Comparison of ENCODE assay signal across 8 cellular contexts in genomic region chr21:34545079-34545884, GRCh38. TPM values are rescaled to one million over a fixed set of nuclear protein-coding genes. Genes with fewer than 3 reads are reported as not detected.
A peak's percentile ranks its signal among the peaks of the same experiment; 100 is the strongest.
DNase-seq lines count a peak whose midpoint lies in the region; ATAC-seq and TF ChIP-seq lines count a peak whose summit lies in the region.

No MANE protein-coding gene starts in this region.

- CTCF ChIA-PET in IMR-90 (lab: Yijun Ruan, JAX): interaction anchor here (0.7 to 1.5 kb wide), 2 partner anchors 58 to 178 kb away, joined by 3 read pairs; no protein-coding TSS in a partner anchor

- H4K20me1 ChIP-seq in IMR-90 (ENCODE audit: insufficient read depth, low read length): no peaks in the 10 kb centered on the region

- TF ChIP-seq POLR2A in IMR-90 (IDR thresholded peaks at IDR 0.05; ENCODE audit: low read depth, low read length): no peak

- intact Hi-C loops in IMR-90 (cut with micrococcal nuclease): loop anchor here (2.0 kb wide), 1 partner anchor 18 kb away; no protein-coding TSS in a partner anchor

- no peaks in the 10 kb centered on the region for H3K9me3 ChIP-seq in IMR-90 (ENCODE audit: control insufficient read depth, insufficient read depth, low read length)

- peak overlapping the region; percentile 100 for H3K4ac ChIP-seq in IMR-90 (ENCODE audit: low read depth, low read length)

- H3K9me1 ChIP-seq in IMR-90 (ENCODE audit: insufficient read depth, low read length): peaks cover 20% of the 10 kb centered on the region; the same call in 1 of the 2 replicates

- H2AK9ac ChIP-seq in IMR-90 (replicated peaks; ENCODE audit: low read depth, low read length, poor library complexity): peak overlapping the region; percentile 95

- ATAC-seq in GM21619 (IDR thresholded peaks at IDR 0.05; ENCODE audit: unreplicated experiment): peak; percentile 86
- ATAC-seq in IMR-90 (ENCODE audit: low read depth): peak; percentile 93

- WGBS in IMR-90 (ENCODE audit: extremely low coverage in 2 of 2, insufficient read length in 1 of 2), 2 experiments: 58% methylated on average over 4 of the region's 10 CpGs; no CpG with 5 or more reads in 1 of the 2 experiments

- peak overlapping the region; percentile 100 for H3K14ac ChIP-seq in IMR-90 (replicated peaks; ENCODE audit: low read depth, low read length)

- H3K79me1 ChIP-seq in IMR-90 (ENCODE audit: low read depth in 1 of 2, low read length in 2 of 2): peaks cover 12 to 54% of the 10 kb centered on the region in 2 experiments

- peak overlapping the region; percentile 100 for H2AK5ac ChIP-seq in IMR-90 (ENCODE audit: low read depth, low read length)

- H3K27ac ChIP-seq in IMR-90 (ENCODE audit: insufficient read depth, low read length): peak overlapping the region; percentile 99
- H3K27ac ChIP-seq in skin epidermis: peak overlapping the region in 20 of 21 experiments; percentile 2 to 80 (median 46)

- no peaks in the 10 kb centered on the region for H3K36me3 ChIP-seq in IMR-90 (ENCODE audit: control insufficient read depth, insufficient read depth, low read length)

- dilution Hi-C loops in IMR-90 (cut with HindIII; ENCODE audit: low sequenced_read_pairs, unreplicated experiment): no loop called here

- H3K4me1 ChIP-seq in IMR-90 (ENCODE audit: control insufficient read depth, insufficient read depth, low read length): peaks cover 13% of the 10 kb centered on the region

- TF ChIP-seq CTCF in GM10266 (IDR thresholded peaks at IDR 0.05; ENCODE audit: control insufficient read depth, insufficient read depth, low read depth, missing control alignments) (no peak), IMR-90 (conservative IDR thresholded peaks at IDR 0.05; ENCODE audit: low read depth, low read length) (no peak)

- peak overlapping the region; percentile 96 for H3K18ac ChIP-seq in IMR-90 (ENCODE audit: low read depth, low read length)

- peak overlapping the region; percentile 99 for H4K91ac ChIP-seq in IMR-90 (ENCODE audit: insufficient read depth, low read depth, low read length)

- POLR2A ChIA-PET in IMR-90 (lab: Charles Lee; ENCODE audit: unreplicated experiment): interaction anchor here (1.8 kb wide), 1 partner anchor 19 kb away, joined by 9 read pairs; no protein-coding TSS in a partner anchor

- H3K4me2 ChIP-seq in IMR-90 (ENCODE audit: low read depth, low read length): peak overlapping the region; percentile 81

- TF ChIP-seq RAD21 in IMR-90 (IDR thresholded peaks at IDR 0.05; ENCODE audit: low read length): no peak

- peak overlapping the region; percentile 94 for H4K5ac ChIP-seq in IMR-90 (ENCODE audit: low read depth, low read length)

- DNase-seq in GM10266 (ENCODE audit: extremely low spot score) (peak; percentile 77), IMR-90 (peak; percentile 73), amniotic epithelial cell (ENCODE audit: low read depth) (peak; percentile 62), hepatic stellate cell (ENCODE audit: low spot score) (peak; percentile 76), D341Med (ENCODE audit: low spot score) (no peak), COR-L47 (lab: John Stamatoyannopoulos, UW) (no peak)

- H2BK15ac ChIP-seq in IMR-90 (ENCODE audit: low read depth, low read length): peak overlapping the region; percentile 98

- no TSS peak for BruUV-seq in IMR-90 (replicated peaks; lab: Mats Ljungman, UMichigan)

- peak overlapping the region; percentile 100 for H2BK20ac ChIP-seq in IMR-90 (ENCODE audit: low read depth, low read length)

- no peak overlapping the region for H3K4me3 ChIP-seq in IMR-90 (ENCODE audit: insufficient read depth, low read depth, low read length)
- no peak overlapping the region for H3K4me3 ChIP-seq in skin epidermis

- H2AFZ ChIP-seq in IMR-90 (replicated peaks; ENCODE audit: low read length, poor library complexity): peak overlapping the region; percentile 93

- in situ Hi-C loops in IMR-90 (cut with MboI; ENCODE audit: low sequenced_read_pairs): no loop called here

- peak overlapping the region; percentile 86 for H3K9ac ChIP-seq in IMR-90 (ENCODE audit: low read depth, low read length)

- peak overlapping the region; percentile 100 for H3K23ac ChIP-seq in IMR-90 (ENCODE audit: low read depth, low read length)

- peak overlapping the region; percentile 98 for H3K56ac ChIP-seq in IMR-90 (ENCODE audit: extremely low read depth, insufficient read depth, low read length)

- H2BK120ac ChIP-seq in IMR-90 (ENCODE audit: low read depth, low read length): peak overlapping the region; percentile 100

- H4K8ac ChIP-seq in IMR-90 (ENCODE audit: low read depth in 2 of 2, low read length in 2 of 2): peak overlapping the region; percentile 94 to 100

- no peaks in the 10 kb centered on the region for H3K27me3 ChIP-seq in IMR-90 (ENCODE audit: control insufficient read depth, insufficient read depth, low read length)

- peak overlapping the region; percentile 99 for H2BK5ac ChIP-seq in IMR-90 (ENCODE audit: low read depth, low read length, poor library complexity, severe bottlenecking)

TF ChIP-seq in IMR-90, 13 proteins besides CTCF, POLR2A, EP300 and RAD21:
- TF ChIP-seq MAFK (IDR thresholded peaks at IDR 0.05; ENCODE audit: low read depth, low read length) (no peak), CEBPB (IDR thresholded peaks at IDR 0.05; ENCODE audit: low read depth, low read length) (peak; percentile 68; the same call in 1 of the 2 replicates)
TF ChIP-seq in IMR-90: peak in this region for 1.

RNA-seq across cellular contexts. Expression of gene KCNE1, which starts 33.3 kb away (rescaled TPM):
- 0.83 and 0.90 TPM in 2 replicates for total RNA-seq in IMR-90 (2012; rRNA removed)
- 0.37 and 0.46 TPM in 2 replicates for polyA plus RNA-seq in IMR-90 (2012; rRNA removed)
- polyA plus RNA-seq in IMR-90 (2012; cell fraction: cytosol; rRNA removed): 0.22 and 0.25 TPM in 2 replicates
- 0.92 and 1.2 TPM in 2 replicates for polyA plus RNA-seq in IMR-90 (2012; cell fraction: nucleus; rRNA removed; ENCODE audit: low replicate concordance)

Comparison
In these comparisons a context has a peak if more than half of its experiments do, and no peak if none do; other contexts are left out.
1. DNase-seq: peak in GM10266 (single experiment), IMR-90 (single experiment), amniotic epithelial cell (single experiment) and hepatic stellate cell (single experiment); none in D341Med (single experiment) and COR-L47 (single experiment).